Comparison of ENCODE assay signal across 8 cellular contexts in the genomic region with DNA sequence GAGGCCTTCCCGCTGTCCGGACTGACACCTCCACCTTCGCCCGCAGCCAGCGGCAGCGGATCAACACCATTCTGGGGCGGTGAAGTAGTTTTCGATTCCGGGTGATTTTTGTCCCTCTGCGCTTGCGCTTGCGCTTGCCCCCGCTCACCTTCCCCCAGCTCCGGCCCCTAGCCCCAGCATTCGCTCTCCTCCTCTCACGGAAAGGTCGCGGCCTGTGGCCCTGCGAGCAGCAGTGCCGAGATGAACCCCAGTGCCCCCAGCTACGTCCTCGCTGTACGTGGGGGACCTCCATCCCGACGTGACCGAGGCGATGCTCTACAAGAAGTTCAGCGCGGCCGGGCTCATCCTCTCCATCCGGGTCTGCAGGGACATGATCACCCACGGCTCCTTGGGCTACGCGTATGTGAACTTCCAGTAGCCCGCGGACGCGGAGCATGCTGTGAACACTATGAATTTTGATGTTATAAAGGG.
A peak's percentile ranks its signal among the peaks of the same experiment; 100 is the strongest.
DNase-seq lines count a peak whose midpoint lies in the region; ATAC-seq and FAIRE-seq lines count a peak whose summit lies in the region.

No MANE protein-coding gene starts in this region.

- H3K36me3 Mint-ChIP-seq in central memory CD8-positive, alpha-beta T cell (ENCODE audit: insufficient read depth): peaks cover 2% of the 10 kb centered on the region

- peaks cover 8% of the 10 kb centered on the region for H3K4me1 Mint-ChIP-seq in central memory CD8-positive, alpha-beta T cell

- peaks cover 32% of the 10 kb centered on the region for H3K27me3 Mint-ChIP-seq in central memory CD8-positive, alpha-beta T cell

- no peak for ATAC-seq in central memory CD8-positive, alpha-beta T cell (replicated peaks; ENCODE audit: extremely low read depth, poor library complexity, severe bottlenecking)

- peak; percentile 4 for DNase-seq in activated naive CD4-positive, alpha-beta T cell treated with Interleukin-2 at 50 U/mL for 16 hours
- no peak for DNase-seq in activated naive CD4-positive, alpha-beta T cell treated with anti-CD3 and anti-CD28 coated beads, Interleukin-2, amount 50 U/mL, for 16 hours
- DNase-seq in central memory CD8-positive, alpha-beta T cell (ENCODE audit: low spot score in 2 of 2): no peak
- peak; percentile 26 for DNase-seq in midbrain (lab: John Stamatoyannopoulos, UW)
- no peak for DNase-seq in urothelium cell line (ENCODE audit: low spot score)
- no peak for DNase-seq in NCI-H2029 (lab: John Stamatoyannopoulos, UW)
- DNase-seq in NCI-H2171 (lab: John Stamatoyannopoulos, UW): no peak
- no peak for DNase-seq in activated CD4-positive, alpha-beta T cell treated with anti-CD3 and anti-CD28 coated beads for 48 hours

- peak; percentile 5 for FAIRE-seq in urothelium cell line (lab: Jason Lieb, UNC)

- peak overlapping the region; percentile 66 for H3K4me3 Mint-ChIP-seq in central memory CD8-positive, alpha-beta T cell

- H3K9me3 Mint-ChIP-seq in central memory CD8-positive, alpha-beta T cell: no peaks in the 10 kb centered on the region

- H3K27ac Mint-ChIP-seq in central memory CD8-positive, alpha-beta T cell (ENCODE audit: low read depth): peak overlapping the region; percentile 87

Comparison
In these comparisons a context has a peak if more than half of its experiments do, and no peak if none do; other contexts are left out.
1. DNase-seq: peak in activated naive CD4-positive, alpha-beta T cell treated with Interleukin-2 at 50 U/mL for 16 hours (single experiment) and midbrain (single experiment); none in activated naive CD4-positive, alpha-beta T cell treated with anti-CD3 and anti-CD28 coated beads, Interleukin-2, amount 50 U/mL, for 16 hours (single experiment), central memory CD8-positive, alpha-beta T cell (0 of 2), urothelium cell line (single experiment), NCI-H2029 (single experiment), NCI-H2171 (single experiment) and activated CD4-positive, alpha-beta T cell treated with anti-CD3 and anti-CD28 coated beads for 48 hours (single experiment).